In genomic region chr2:227706859-227707258, GRCh38 we compare ENCODE assay signal across 1 cellular context.
TF ChIP-seq lines count a peak whose summit lies in the region.

No MANE protein-coding gene starts in this region.

TF ChIP-seq in H1, 55 proteins besides CTCF, POLR2A, EP300 and RAD21:
- TF ChIP-seq KDM1A (IDR thresholded peaks at IDR 0.05; ENCODE audit: borderline replicate concordance, low read length): no peak
- TF ChIP-seq MAX (IDR thresholded peaks at IDR 0.05): no peak
- TF ChIP-seq SIRT6 (IDR thresholded peaks at IDR 0.05; ENCODE audit: low read length): no peak
- no peak for TF ChIP-seq E2F6 (IDR thresholded peaks at IDR 0.05)
- no peak for TF ChIP-seq CBX5 (IDR thresholded peaks at IDR 0.05; ENCODE audit: low read depth, low read length)
- no peak for TF ChIP-seq TBP (IDR thresholded peaks at IDR 0.05; ENCODE audit: low read depth, low read length)
- no peak for TF ChIP-seq POLR2AphosphoS5 (IDR thresholded peaks at IDR 0.05; ENCODE audit: low read depth, low read length)
- TF ChIP-seq CTBP2 (IDR thresholded peaks at IDR 0.05; ENCODE audit: borderline replicate concordance, insufficient read depth, insufficient read length, low read length): no peak
- no peak for TF ChIP-seq HDAC2 (IDR thresholded peaks at IDR 0.05; ENCODE audit: borderline replicate concordance in 1 of 2, low read depth in 2 of 2, low read length in 2 of 2)
- TF ChIP-seq CREB1 (IDR thresholded peaks at IDR 0.05): no peak
- TF ChIP-seq CEBPB (IDR thresholded peaks at IDR 0.05; ENCODE audit: low read depth, low read length): no peak
- TF ChIP-seq SP4 (IDR thresholded peaks at IDR 0.05; ENCODE audit: low read length): no peak
- TF ChIP-seq SRF (IDR thresholded peaks at IDR 0.05; ENCODE audit: low read depth, low read length): no peak
- TF ChIP-seq KDM5A (IDR thresholded peaks at IDR 0.05; ENCODE audit: low read length): no peak
- TF ChIP-seq EZH2 (IDR thresholded peaks at IDR 0.05; ENCODE audit: low read depth, low read length, severe bottlenecking): no peak
- no peak for TF ChIP-seq SUZ12 (IDR thresholded peaks at IDR 0.05; ENCODE audit: low read length)
- no peak for TF ChIP-seq JUND (IDR thresholded peaks at IDR 0.05; ENCODE audit: low read length)
- no peak for TF ChIP-seq ASH2L (IDR thresholded peaks at IDR 0.05; ENCODE audit: low read length)
TF ChIP-seq in H1: peak in this region for 0.
